1 cellular context compared by ENCODE assay signal in the genomic region with DNA sequence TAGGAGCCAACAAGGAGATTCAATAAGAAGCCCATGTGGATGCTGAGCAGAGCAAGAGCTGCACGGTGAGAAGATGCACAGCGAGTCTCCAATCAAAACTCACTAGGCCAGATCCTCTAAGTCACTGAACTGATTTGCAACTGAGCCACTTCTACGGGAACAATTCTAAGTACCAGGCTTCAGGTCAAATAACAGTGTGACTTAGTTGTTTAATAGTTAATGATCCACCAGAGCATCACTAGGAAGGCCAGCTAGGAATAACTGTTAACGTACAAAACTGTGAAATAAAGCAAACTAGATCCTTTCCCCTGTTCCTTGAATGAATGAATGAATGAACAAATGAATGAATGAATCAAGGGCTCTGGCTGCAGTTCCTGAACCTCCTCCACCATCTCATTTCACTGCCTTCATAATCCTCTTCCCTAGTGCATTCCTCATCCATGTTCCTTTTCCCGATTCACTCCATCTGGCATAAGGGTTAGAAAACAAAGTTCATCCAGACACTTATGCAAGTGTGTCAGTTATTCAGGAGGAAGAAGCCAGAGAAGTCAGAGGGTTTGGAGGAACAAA.
TF ChIP-seq lines count a peak whose summit lies in the region.

No MANE protein-coding gene starts in this region.

TF ChIP-seq in HepG2, 621 proteins besides CTCF, POLR2A, EP300 and RAD21:
- TF ChIP-seq FIP1L1 (IDR thresholded peaks at IDR 0.05; ENCODE audit: borderline replicate concordance, insufficient read depth, low read depth, low read length) (no peak), PTBP1 (IDR thresholded peaks at IDR 0.05; ENCODE audit: low read depth, low read length, poor library complexity, severe bottlenecking) (no peak), SMARCC2 (IDR thresholded peaks at IDR 0.05) (no peak), STAG1 (CRISPR knock-in tag; IDR thresholded peaks at IDR 0.05) (no peak), ZFP37 (CRISPR knock-in tag; IDR thresholded peaks at IDR 0.05; ENCODE audit: borderline replicate concordance) (no peak), ZNF746 (CRISPR knock-in tag; IDR thresholded peaks at IDR 0.05) (no peak), SALL2 (CRISPR knock-in tag; IDR thresholded peaks at IDR 0.05) (no peak), HNRNPK (IDR thresholded peaks at IDR 0.05; ENCODE audit: low read depth, low read length, poor library complexity, severe bottlenecking) (no peak)
- TF ChIP-seq, protein P1, sequence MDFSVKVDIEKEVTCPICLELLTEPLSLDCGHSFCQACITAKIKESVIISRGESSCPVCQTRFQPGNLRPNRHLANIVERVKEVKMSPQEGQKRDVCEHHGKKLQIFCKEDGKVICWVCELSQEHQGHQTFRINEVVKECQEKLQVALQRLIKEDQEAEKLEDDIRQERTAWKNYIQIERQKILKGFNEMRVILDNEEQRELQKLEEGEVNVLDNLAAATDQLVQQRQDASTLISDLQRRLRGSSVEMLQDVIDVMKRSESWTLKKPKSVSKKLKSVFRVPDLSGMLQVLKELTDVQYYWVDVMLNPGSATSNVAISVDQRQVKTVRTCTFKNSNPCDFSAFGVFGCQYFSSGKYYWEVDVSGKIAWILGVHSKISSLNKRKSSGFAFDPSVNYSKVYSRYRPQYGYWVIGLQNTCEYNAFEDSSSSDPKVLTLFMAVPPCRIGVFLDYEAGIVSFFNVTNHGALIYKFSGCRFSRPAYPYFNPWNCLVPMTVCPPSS (IDR thresholded peaks at IDR 0.05) = no peak
